ENCODE assay signal across 17 cellular contexts in genomic region chr5:3339798-3340115, GRCh38.
A peak's percentile ranks its signal among the peaks of the same experiment; 100 is the strongest.
DNase-seq lines count a peak whose midpoint lies in the region; ATAC-seq, FAIRE-seq and TF ChIP-seq lines count a peak whose summit lies in the region.
"Had no signal": no experiment of that assay in that cellular context is flagged by ENCODE, and none has a peak within 500 bp of the region (broad histone marks: within the 10 kb centered on the region; RNA-seq: fewer than 3 reads in every experiment).

No MANE protein-coding gene starts in this region.

- H3K27ac Mint-ChIP-seq in chondrocyte (ENCODE audit: unreplicated experiment), result no peak overlapping the region
- H3K27ac Mint-ChIP-seq: B cell; CD8-positive, alpha-beta T cell; IgD-negative memory B cell had no signal

- no peaks in the 10 kb centered on the region for H3K9me3 Mint-ChIP-seq in chondrocyte (ENCODE audit: low read depth)
- H3K9me3 Mint-ChIP-seq: CD8-positive, alpha-beta T cell had no signal

- no peak for TF ChIP-seq EP300 in sigmoid colon (IDR thresholded peaks at IDR 0.05)

- no peaks in the 10 kb centered on the region for H3K36me3 ChIP-seq in GM23248 (ENCODE audit: low read depth)
- H3K36me3 ChIP-seq in sigmoid colon, result no peaks in the 10 kb centered on the region
- H3K36me3 ChIP-seq: BLaER1 treated with 17β-estradiol and CSF1 and Interleukin-3, amounts not matched to agents 10 nM and 100 nM; HAP-1 had no signal

- no peak overlapping the region for H3K4me2 ChIP-seq in GM23248 (ENCODE audit: unreplicated experiment)
- H3K4me2 ChIP-seq: BLaER1 treated with 17β-estradiol and CSF1 and Interleukin-3, amounts not matched to agents 10 nM and 100 nM had no signal

- H3K27me3 ChIP-seq in GM23248 (replicated peaks; ENCODE audit: insufficient read depth) (no peaks in the 10 kb centered on the region), sigmoid colon (no peaks in the 10 kb centered on the region)
- H3K27me3 ChIP-seq: BLaER1 treated with 17β-estradiol and CSF1 and Interleukin-3, amounts not matched to agents 10 nM and 100 nM had no signal

- H3K36me3 Mint-ChIP-seq in chondrocyte (ENCODE audit: low read depth), result no peaks in the 10 kb centered on the region
- H3K36me3 Mint-ChIP-seq: CD8-positive, alpha-beta T cell had no signal

- H3K9me2 ChIP-seq in GM23248 (ENCODE audit: insufficient read depth), result no peaks in the 10 kb centered on the region

- no peaks in the 10 kb centered on the region for H3K9me3 ChIP-seq in GM23248 (ENCODE audit: low read depth)
- no peaks in the 10 kb centered on the region for H3K9me3 ChIP-seq in sigmoid colon
- H3K9me3 ChIP-seq: BLaER1 treated with 17β-estradiol and CSF1 and Interleukin-3, amounts not matched to agents 10 nM and 100 nM; HAP-1 had no signal

- no peak for ATAC-seq in HG03175 (IDR thresholded peaks at IDR 0.05; ENCODE audit: unreplicated experiment)
- ATAC-seq: CD8-positive, alpha-beta T cell; GM12878; HepG2 had no signal

- no peak overlapping the region for H3K4me3 Mint-ChIP-seq in chondrocyte (ENCODE audit: unreplicated experiment)
- H3K4me3 Mint-ChIP-seq: B cell; CD8-positive, alpha-beta T cell; IgD-negative memory B cell had no signal

- in situ Hi-C loops in GM23248 (cut with MboI), result no loop called here

- no peak for FAIRE-seq in GM12891 (lab: Jason Lieb, UNC)
- FAIRE-seq: GM12878, GM19239, HepG2 had no signal

- intact Hi-C loops in sigmoid colon (cut with DNase I), result no loop called here

- H3K27ac ChIP-seq in GM23248 (no peak overlapping the region), sigmoid colon (no peak overlapping the region)
- H3K27ac ChIP-seq: BLaER1 treated with 17β-estradiol and CSF1 and Interleukin-3, amounts not matched to agents 10 nM and 100 nM had no signal

- H3K4me1 ChIP-seq in GM23248 (ENCODE audit: insufficient read depth) (no peaks in the 10 kb centered on the region), sigmoid colon (no peaks in the 10 kb centered on the region)
- H3K4me1 ChIP-seq: HAP-1 had no signal

- no peak overlapping the region for H3K9ac ChIP-seq in GM23248
- H3K9ac ChIP-seq: BLaER1 treated with 17β-estradiol and CSF1 and Interleukin-3, amounts not matched to agents 10 nM and 100 nM had no signal

- no peaks in the 10 kb centered on the region for H3F3A ChIP-seq in GM23248 (ENCODE audit: insufficient read depth)

- H3K79me2 ChIP-seq in GM23248 (ENCODE audit: insufficient read depth), result no peaks in the 10 kb centered on the region

- TF ChIP-seq POLR2A in sigmoid colon (IDR thresholded peaks at IDR 0.05) (no peak), GM12891 (IDR thresholded peaks at IDR 0.05; ENCODE audit: low read depth, low read length) (no peak)

- H3K27me3 Mint-ChIP-seq in chondrocyte (ENCODE audit: low read depth), result peaks cover 2% of the 10 kb centered on the region
- H3K27me3 Mint-ChIP-seq: B cell, IgD-negative memory B cell had no signal

- H2AFZ ChIP-seq in GM23248, result no peak overlapping the region

- H3K4me3 ChIP-seq in GM23248, result no peak overlapping the region
- H3K4me3 ChIP-seq in sigmoid colon, result no peak overlapping the region
- H3K4me3 ChIP-seq: BLaER1 treated with 17β-estradiol and CSF1 and Interleukin-3, amounts not matched to agents 10 nM and 100 nM; GM12878; HAP-1 had no signal

- no peaks in the 10 kb centered on the region for H4K20me1 ChIP-seq in GM23248 (ENCODE audit: insufficient read depth)

- no peak for TF ChIP-seq CTCF in chondrocyte (IDR thresholded peaks at IDR 0.05)
- TF ChIP-seq CTCF in sigmoid colon (IDR thresholded peaks at IDR 0.05), result no peak

- 3 to 5% methylated on average over 9 to 10 of the region's 10 CpGs for WGBS in GM23248 (ENCODE audit: low coverage in 1 of 2, low lambda C conversion rate in 2 of 2, missing lambda C conversion rate in 2 of 2), 2 experiments
- WGBS in sigmoid colon, 2 donors, result 79 to 80% methylated on average over 10 of the region's 10 CpGs

- DNase-seq in GM23248 (peak; percentile 37), chondrocyte (ENCODE audit: low spot score) (peak; percentile 77), sigmoid colon (peak; percentile 25), GM12891 (ENCODE audit: insufficient read length, low spot score) (no peak), SIG-M5 (lab: John Stamatoyannopoulos, UW) (no peak)
- DNase-seq: Calu3; CD8-positive, alpha-beta T cell; DMS79 treated with DMSO at 0.1 percent for 48 hours; EL had no signal

- no peaks in the 10 kb centered on the region for H3K4me1 Mint-ChIP-seq in chondrocyte (ENCODE audit: low read depth)
- H3K4me1 Mint-ChIP-seq: B cell, IgD-negative memory B cell had no signal

TF ChIP-seq in GM12891, 5 proteins besides CTCF, POLR2A, EP300 and RAD21:
- no peak for TF ChIP-seq PAX5 (IDR thresholded peaks at IDR 0.05; ENCODE audit: insufficient read depth, low read length, severe bottlenecking)
- no peak for TF ChIP-seq SPI1 (IDR thresholded peaks at IDR 0.05; ENCODE audit: low read depth, low read length)
- no peak for TF ChIP-seq POLR2AphosphoS5 (IDR thresholded peaks at IDR 0.05; ENCODE audit: low read depth, low read length)
- no peak for TF ChIP-seq POU2F2 (IDR thresholded peaks at IDR 0.05; ENCODE audit: low read depth, low read length)
- TF ChIP-seq TAF1 (IDR thresholded peaks at IDR 0.05; ENCODE audit: low read depth, low read length), result no peak

Comparison
In these comparisons a context has a peak if more than half of its experiments do, and no peak if none do; other contexts are left out.
1. DNase-seq: peak in GM23248 (single experiment), chondrocyte (single experiment) and sigmoid colon (single experiment); none in GM12891 (single experiment) and SIG-M5 (single experiment).